23 cellular contexts compared by ENCODE assay signal in genomic region chr11:61448552-61448927, GRCh38. TPM values are rescaled to one million over a fixed set of nuclear protein-coding genes. Genes with fewer than 3 reads are reported as not detected.
DNase-seq lines count a peak whose midpoint lies in the region; ATAC-seq and TF ChIP-seq lines count a peak whose summit lies in the region.
"Had no signal": no experiment of that assay in that cellular context is flagged by ENCODE, and none has a peak within 500 bp of the region (broad histone marks: within the 10 kb centered on the region; RNA-seq: fewer than 3 reads in every experiment).

No MANE protein-coding gene starts in this region.

- no peaks in the 10 kb centered on the region for H3K9me3 Mint-ChIP-seq in activated CD4-positive, alpha-beta T cell treated with anti-CD3 and anti-CD28 coated beads for 36 hours (ENCODE audit: low read depth)
- no peaks in the 10 kb centered on the region for H3K9me3 Mint-ChIP-seq in CD8-positive, alpha-beta T cell
- H3K9me3 Mint-ChIP-seq: endodermal cell had no signal

- POLR2A ChIA-PET in activated CD4-positive, alpha-beta T cell treated with anti-CD3 and anti-CD28 coated beads for 36 hours (lab: Charles Lee), result no interaction called here
- POLR2A ChIA-PET in CD8-positive, alpha-beta T cell (lab: Charles Lee), result no interaction called here

- no peak for DNase-seq in activated CD4-positive, alpha-beta T cell treated with anti-CD3 and anti-CD28 coated beads for 36 hours
- DNase-seq in activated CD4-positive, alpha-beta T cell treated with anti-CD3 and anti-CD28 coated beads for 4 hours, result no peak
- no peak for DNase-seq in CD8-positive, alpha-beta T cell
- DNase-seq in left ventricle myocardium superior (no peak), psoas muscle (no peak), NCI-H146 treated with DMSO at 0.1 percent for 48 hours (lab: John Stamatoyannopoulos, UW; ENCODE audit: unreplicated experiment) (no peak), NCI-H1436 (lab: John Stamatoyannopoulos, UW) (no peak)
- DNase-seq: activated CD4-positive, alpha-beta T cell treated with anti-CD3 and anti-CD28 coated beads for 1 hour; body of pancreas; colonic mucosa; endodermal cell; lower lobe of right lung; NCI-H1930; NCI-H526; retina; stimulated activated CD4-positive, alpha-beta T cell treated with anti-CD3 and anti-CD28 coated beads, Interleukin-4, amount 100 ng/mL, for 24 hours; stimulated activated naive CD4-positive, alpha-beta T cell; T-helper 1 cell; upper lobe of left lung had no signal

- 79 to 89% (median 81%) methylated on average over 7 of the region's 7 CpGs for WGBS in psoas muscle, 3 donors

- peaks cover 40% of the 10 kb centered on the region for H3K36me3 Mint-ChIP-seq in activated CD4-positive, alpha-beta T cell treated with anti-CD3 and anti-CD28 coated beads for 36 hours (ENCODE audit: low read depth)
- H3K36me3 Mint-ChIP-seq in CD8-positive, alpha-beta T cell, result peaks cover 72% of the 10 kb centered on the region

- H3K27me3 ChIP-seq in CD8-positive, alpha-beta T cell (ENCODE audit: insufficient read depth, low read length), result no peaks in the 10 kb centered on the region
- H3K27me3 ChIP-seq in psoas muscle (ENCODE audit: insufficient read depth in 3 of 3, low read length in 2 of 3), result no peaks in the 10 kb centered on the region
- H3K27me3 ChIP-seq: body of pancreas, colonic mucosa, SJSA1, upper lobe of left lung had no signal

- no peak for TF ChIP-seq CTCF in CD8-positive, alpha-beta T cell (IDR thresholded peaks at IDR 0.05)
- no peak for TF ChIP-seq CTCF in psoas muscle (IDR thresholded peaks at IDR 0.05)

- H3K9me3 ChIP-seq in CD8-positive, alpha-beta T cell (ENCODE audit: low read length), result no peaks in the 10 kb centered on the region
- no peaks in the 10 kb centered on the region for H3K9me3 ChIP-seq in psoas muscle
- H3K9me3 ChIP-seq: body of pancreas, colonic mucosa, lower lobe of right lung, SJSA1, upper lobe of left lung had no signal

- CTCF ChIA-PET in activated CD4-positive, alpha-beta T cell treated with anti-CD3 and anti-CD28 coated beads for 36 hours (lab: Charles Lee), result interaction anchor here (1.1 to 8.6 kb wide), 6 partner anchors 14 to 67 kb away, joined by 4 to 128 read pairs (median 32); partner anchors contain the start of genes CPSF7, LRRC10B and SDHAF2
- CTCF ChIA-PET in CD8-positive, alpha-beta T cell (lab: Charles Lee), result interaction anchor here (1.0 kb wide), 1 partner anchor 69 kb away, joined by 3 read pairs; no protein-coding TSS in a partner anchor

- H3K4me1 ChIP-seq in CD8-positive, alpha-beta T cell (ENCODE audit: insufficient read depth, low read length), result no peaks in the 10 kb centered on the region
- peaks cover 52% of the 10 kb centered on the region for H3K4me1 ChIP-seq in psoas muscle
- H3K4me1 ChIP-seq: colonic mucosa had no signal

- intact Hi-C loops in activated CD4-positive, alpha-beta T cell treated with anti-CD3 and anti-CD28 coated beads for 36 hours (cut with DNase I, micrococcal nuclease), result no loop called here
- intact Hi-C loops in CD8-positive, alpha-beta T cell (cut with DNase I, micrococcal nuclease), result no loop called here
- intact Hi-C loops in left ventricle myocardium superior (cut with micrococcal nuclease), result no loop called here
- intact Hi-C loops in psoas muscle (cut with DNase I), result loop anchor here in 1 of 2 donors (10.0 kb wide), 1 partner anchor 186 kb away; no protein-coding TSS in a partner anchor

- H3K27ac Mint-ChIP-seq in activated CD4-positive, alpha-beta T cell treated with anti-CD3 and anti-CD28 coated beads for 36 hours, result peak overlapping the region; percentile 65
- peak overlapping the region; percentile 66 for H3K27ac Mint-ChIP-seq in CD8-positive, alpha-beta T cell
- H3K27ac Mint-ChIP-seq: endodermal cell had no signal

- peaks cover 28% of the 10 kb centered on the region for H3K4me1 Mint-ChIP-seq in activated CD4-positive, alpha-beta T cell treated with anti-CD3 and anti-CD28 coated beads for 36 hours
- H3K4me1 Mint-ChIP-seq in CD8-positive, alpha-beta T cell (ENCODE audit: low read depth), result peaks cover 5% of the 10 kb centered on the region

- no peak for ATAC-seq in activated CD4-positive, alpha-beta T cell treated with anti-CD3 and anti-CD28 coated beads for 36 hours
- ATAC-seq in CD8-positive, alpha-beta T cell, result no peak
- ATAC-seq in left ventricle myocardium superior (peak; percentile 7), psoas muscle (no peak), GM18861 (IDR thresholded peaks at IDR 0.05; ENCODE audit: unreplicated experiment) (no peak)
- ATAC-seq: body of pancreas, HCT116, lower lobe of right lung had no signal

- no peak overlapping the region for H3K4me3 Mint-ChIP-seq in activated CD4-positive, alpha-beta T cell treated with anti-CD3 and anti-CD28 coated beads for 36 hours
- no peak overlapping the region for H3K4me3 Mint-ChIP-seq in CD8-positive, alpha-beta T cell
- H3K4me3 Mint-ChIP-seq: endodermal cell had no signal

- H3K4me3 ChIP-seq in CD8-positive, alpha-beta T cell (ENCODE audit: low read depth, low read length), result no peak overlapping the region
- H3K4me3 ChIP-seq in psoas muscle, result peak overlapping the region; percentile 16
- H3K4me3 ChIP-seq: body of pancreas, colonic mucosa, lower lobe of right lung, SJSA1, upper lobe of left lung had no signal

- peaks cover 60% of the 10 kb centered on the region for H3K36me3 ChIP-seq in CD8-positive, alpha-beta T cell (ENCODE audit: insufficient read depth, low read length)
- peaks cover 0 to 64% of the 10 kb centered on the region in 2 donors for H3K36me3 ChIP-seq in psoas muscle (ENCODE audit: insufficient read depth in 1 of 2, low read depth in 1 of 2)
- H3K36me3 ChIP-seq: colonic mucosa had no signal

- H3K27ac ChIP-seq in CD8-positive, alpha-beta T cell (ENCODE audit: low read depth, low read length), result no peak overlapping the region
- peak overlapping the region; percentile 89 for H3K27ac ChIP-seq in psoas muscle
- H3K27ac ChIP-seq: 22Rv1, body of pancreas, colonic mucosa, lower lobe of right lung, SJSA1, upper lobe of left lung had no signal

- no peaks in the 10 kb centered on the region for H3K27me3 Mint-ChIP-seq in activated CD4-positive, alpha-beta T cell treated with anti-CD3 and anti-CD28 coated beads for 36 hours
- no peaks in the 10 kb centered on the region for H3K27me3 Mint-ChIP-seq in CD8-positive, alpha-beta T cell (ENCODE audit: low read depth)

RNA-seq across cellular contexts. Expression of gene SDHAF2, which starts 18.6 kb away (rescaled TPM):
- 10 to 100 TPM; 23.6 to 33.6 TPM for total RNA-seq in activated CD4-positive, alpha-beta T cell treated with anti-CD3 and anti-CD28 coated beads for 36 hours
- total RNA-seq in CD8-positive, alpha-beta T cell, result 10 to 100 TPM; 31.4 to 33.0 TPM
- 32.6 TPM for total RNA-seq in left ventricle myocardium superior
- 10 to 100 TPM; 29.4 to 45.2 (median 33.7) TPM for total RNA-seq in psoas muscle
- polyA plus RNA-seq in psoas muscle, result 100 to 1,000 TPM in 1 of 3 donors, 10 to 100 TPM in 2; 52.7 to 103 (median 84.4) TPM

RNA-seq across cellular contexts. Expression of gene CPSF7, which starts 18.8 kb away (rescaled TPM):
- total RNA-seq in activated CD4-positive, alpha-beta T cell treated with anti-CD3 and anti-CD28 coated beads for 36 hours, result 100 to 1,000 TPM; 108 to 179 TPM
- 100 to 1,000 TPM; 106 to 111 TPM for total RNA-seq in CD8-positive, alpha-beta T cell
- total RNA-seq in left ventricle myocardium superior (41.5 TPM), psoas muscle (10 to 100 TPM; 51.1 to 66.2 (median 55.4) TPM)
- 10 to 100 TPM; 28.2 to 48.2 (median 39.9) TPM for polyA plus RNA-seq in psoas muscle

RNA-seq across cellular contexts. Expression of gene TMEM216, which starts 56.2 kb away (rescaled TPM):
- 1 to 10 TPM; 8.3 to 8.8 TPM for total RNA-seq in activated CD4-positive, alpha-beta T cell treated with anti-CD3 and anti-CD28 coated beads for 36 hours
- total RNA-seq in CD8-positive, alpha-beta T cell, result 1 to 10 TPM; 3.6 to 4.8 TPM
- total RNA-seq in left ventricle myocardium superior, result 4.8 TPM
- total RNA-seq in psoas muscle, result 1 to 10 TPM; 3.5 to 6.4 (median 4.8) TPM
- 10 to 100 TPM in 2 of 3 donors, 1 to 10 TPM in 1; 5.6 to 18.0 (median 10.8) TPM for polyA plus RNA-seq in psoas muscle
